ENCODE assay signal across 10 cellular contexts in the genomic region with DNA sequence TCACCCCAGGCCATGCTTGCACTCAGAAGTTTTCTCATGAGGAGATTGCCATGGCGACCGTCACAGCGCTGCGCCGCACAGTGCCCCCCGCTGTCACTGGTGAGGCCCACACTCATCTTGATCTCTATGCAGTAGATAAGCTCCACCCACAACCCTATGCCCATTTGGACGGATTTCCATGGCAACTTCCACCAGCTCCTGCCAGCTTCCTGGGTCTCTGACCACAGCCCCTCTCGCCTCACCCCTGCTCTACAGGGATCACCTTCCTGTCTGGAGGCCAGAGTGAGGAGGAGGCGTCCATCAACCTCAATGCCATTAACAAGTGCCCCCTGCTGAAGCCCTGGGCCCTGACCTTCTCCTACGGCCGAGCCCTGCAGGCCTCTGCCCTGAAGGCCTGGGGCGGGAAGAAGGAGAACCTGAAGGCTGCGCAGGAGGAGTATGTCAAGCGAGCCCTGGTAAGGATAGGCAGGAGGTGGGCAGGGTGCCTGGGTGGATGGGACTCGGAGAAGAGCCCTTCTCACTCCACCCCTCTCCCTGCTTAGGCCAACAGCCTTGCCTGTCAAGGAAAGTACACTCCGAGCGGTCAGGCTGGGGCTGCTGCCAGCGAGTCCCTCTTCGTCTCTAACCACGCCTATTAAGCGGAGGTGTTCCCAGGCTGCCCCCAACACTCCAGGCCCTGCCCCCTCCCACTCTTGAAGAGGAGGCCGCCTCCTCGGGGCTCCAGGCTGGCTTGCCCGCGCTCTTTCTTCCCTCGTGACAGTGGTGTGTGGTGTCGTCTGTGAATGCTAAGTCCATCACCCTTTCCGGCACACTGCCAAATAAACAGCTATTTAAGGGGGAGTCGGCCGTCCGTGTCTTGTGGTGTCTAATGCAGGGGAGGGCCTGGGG. TPM values are rescaled to one million over a fixed set of nuclear protein-coding genes. Genes with fewer than 3 reads are reported as not detected.
DNase-seq lines count a peak whose midpoint lies in the region; ATAC-seq and TF ChIP-seq lines count a peak whose summit lies in the region.
"Had no signal": no experiment of that assay in that cellular context is flagged by ENCODE, and none has a peak within 500 bp of the region (broad histone marks: within the 10 kb centered on the region; RNA-seq: fewer than 3 reads in every experiment).

No MANE protein-coding gene starts in this region.

- H3K4ac ChIP-seq in H9 (ENCODE audit: low read depth, low read length): no peak overlapping the region

- no peaks in the 10 kb centered on the region for H3K9me3 Mint-ChIP-seq in activated T-cell treated with anti-CD3 and anti-CD28 coated beads, Interleukin-2, amount 50 U/mL, for 4 hours
- H3K9me3 Mint-ChIP-seq in activated naive CD8-positive, alpha-beta T cell treated with anti-CD3 and anti-CD28 coated beads for 36 hours: no peaks in the 10 kb centered on the region
- no peaks in the 10 kb centered on the region; a peak in 1 of 5 replicates for H3K9me3 Mint-ChIP-seq in H9

- no peak overlapping the region for H2BK5ac ChIP-seq in H9 (ENCODE audit: insufficient read length, low read length)

- DNase-seq in activated T-cell treated with anti-CD3 and anti-CD28 coated beads, Interleukin-2, amount 50 U/mL, for 4 hours: no peak
- no peak for DNase-seq in activated T-cell treated with anti-CD3 and anti-CD28 coated beads, Interleukin-2, amount 50 U/mL, for 1 hour
- no peak for DNase-seq in activated naive CD8-positive, alpha-beta T cell treated with anti-CD3 and anti-CD28 coated beads for 36 hours
- DNase-seq in H9: no peak
- DNase-seq: NCI-H1694 had no signal

- H4K8ac ChIP-seq in H9 (replicated peaks; ENCODE audit: insufficient read length, low read depth, low read length): no peak overlapping the region

- no peak overlapping the region for H3T11ph ChIP-seq in H9 (ENCODE audit: low read length)

- H2AFZ ChIP-seq in H9 (ENCODE audit: low read length): no peak overlapping the region

- TF ChIP-seq CTCF in gastroesophageal sphincter (IDR thresholded peaks at IDR 0.05) (no peak), H9 (conservative IDR thresholded peaks at IDR 0.05) (no peak)

- peaks cover 5% of the 10 kb centered on the region for H3K23me2 ChIP-seq in H9 (ENCODE audit: insufficient read length, low read depth, low read length, poor library complexity, severe bottlenecking)

- H4K91ac ChIP-seq in H9 (ENCODE audit: insufficient read length, low read depth, low read length): no peak overlapping the region

- H3K79me1 ChIP-seq in H9 (ENCODE audit: insufficient read depth, low read depth, low read length, poor library complexity, severe bottlenecking): peaks cover 7% of the 10 kb centered on the region

- no peak overlapping the region for H3K14ac ChIP-seq in H9 (ENCODE audit: insufficient read depth, low read length)

- H4K5ac ChIP-seq in H9 (ENCODE audit: insufficient read length, low read depth, low read length): no peak overlapping the region

- H3K4me1 ChIP-seq in gastroesophageal sphincter (peaks cover 0 to 59% (median 28%) of the 10 kb centered on the region in 3 donors), stomach smooth muscle (ENCODE audit: control insufficient read depth, insufficient read depth, low read length) (peaks cover 53% of the 10 kb centered on the region), H9 (ENCODE audit: insufficient read depth, low read length) (no peaks in the 10 kb centered on the region; the same call in 1 of the 2 replicates)

- TF ChIP-seq EP300 in gastroesophageal sphincter (IDR thresholded peaks at IDR 0.05): no peak

- no peak overlapping the region for H3K18ac ChIP-seq in H9 (ENCODE audit: insufficient read length, low read depth, low read length)

- H3K27ac ChIP-seq in gastroesophageal sphincter: peak overlapping the region; percentile 3 to 99 (median 88)
- peak overlapping the region; percentile 67 for H3K27ac ChIP-seq in stomach smooth muscle (ENCODE audit: low read length)
- no peak overlapping the region for H3K27ac ChIP-seq in H9 (ENCODE audit: insufficient read length, low read depth, low read length)
- H3K27ac ChIP-seq: C4-2B had no signal

- no peak overlapping the region for H3K23ac ChIP-seq in H9 (ENCODE audit: insufficient read length, low read depth, low read length)

- peak overlapping the region; percentile 8 for H3K4me3 Mint-ChIP-seq in activated T-cell treated with anti-CD3 and anti-CD28 coated beads, Interleukin-2, amount 50 U/mL, for 4 hours
- H3K4me3 Mint-ChIP-seq in activated naive CD8-positive, alpha-beta T cell treated with anti-CD3 and anti-CD28 coated beads for 36 hours: peak overlapping the region; percentile 18
- H3K4me3 Mint-ChIP-seq in H9: peak overlapping the region in 1 of 2 experiments; percentile 23; a peak in 1 of 5 replicates

- H3K79me2 ChIP-seq in H9 (ENCODE audit: insufficient read depth, low read length): peaks cover 12% of the 10 kb centered on the region; the same call in 1 of the 2 replicates

- H3K4me1 Mint-ChIP-seq in activated T-cell treated with anti-CD3 and anti-CD28 coated beads, Interleukin-2, amount 50 U/mL, for 4 hours (ENCODE audit: low read depth): peaks cover 34% of the 10 kb centered on the region
- peaks cover 36% of the 10 kb centered on the region for H3K4me1 Mint-ChIP-seq in activated naive CD8-positive, alpha-beta T cell treated with anti-CD3 and anti-CD28 coated beads for 36 hours
- peaks cover 12 to 24% of the 10 kb centered on the region in 2 experiments for H3K4me1 Mint-ChIP-seq in H9

- H3K4me3 ChIP-seq in gastroesophageal sphincter (peak overlapping the region in 1 of 2 donors; percentile 38), stomach smooth muscle (ENCODE audit: low read length in 2 of 2) (peak overlapping the region in 1 of 2 donors; percentile 63)

- H3K27me3 ChIP-seq in gastroesophageal sphincter (no peaks in the 10 kb centered on the region), stomach smooth muscle (ENCODE audit: control insufficient read depth in 1 of 2, insufficient read depth in 2 of 2, low read length in 2 of 2) (no peaks in the 10 kb centered on the region), H9 (ENCODE audit: insufficient read depth, low read length) (no peaks in the 10 kb centered on the region)

- no peak overlapping the region for H2BK15ac ChIP-seq in H9 (ENCODE audit: low read depth, low read length)

- H3K36me3 ChIP-seq in gastroesophageal sphincter (peaks cover 0 to 73% of the 10 kb centered on the region in 2 donors), stomach smooth muscle (ENCODE audit: control insufficient read depth in 2 of 2, insufficient read depth in 2 of 2, low read length in 2 of 2) (peaks cover 39 to 44% of the 10 kb centered on the region in 2 donors)

- TF ChIP-seq POLR2A in gastroesophageal sphincter (IDR thresholded peaks at IDR 0.05): no peak

- H2AK5ac ChIP-seq in H9 (ENCODE audit: insufficient read length, low read length): no peak overlapping the region

- H4K20me1 ChIP-seq in H9 (ENCODE audit: control insufficient read depth, insufficient read depth, insufficient read length): no peaks in the 10 kb centered on the region

- H3K9me3 ChIP-seq in gastroesophageal sphincter (no peaks in the 10 kb centered on the region), stomach smooth muscle (ENCODE audit: control insufficient read depth in 2 of 2, low read length in 2 of 2) (no peaks in the 10 kb centered on the region), H9 (ENCODE audit: control insufficient read depth, low read depth, low read length) (no peaks in the 10 kb centered on the region)

- ATAC-seq in activated T-cell treated with anti-CD3 and anti-CD28 coated beads, Interleukin-2, amount 50 U/mL, for 4 hours: no peak
- ATAC-seq in gastroesophageal sphincter: no peak
- ATAC-seq in GM19035 (IDR thresholded peaks at IDR 0.05; ENCODE audit: unreplicated experiment): no peak
- no peak for ATAC-seq in HG02885 (IDR thresholded peaks at IDR 0.05; ENCODE audit: poor library complexity, unreplicated experiment)

- H3K27me3 Mint-ChIP-seq in activated T-cell treated with anti-CD3 and anti-CD28 coated beads, Interleukin-2, amount 50 U/mL, for 4 hours (ENCODE audit: low read depth): no peaks in the 10 kb centered on the region
- no peaks in the 10 kb centered on the region for H3K27me3 Mint-ChIP-seq in activated naive CD8-positive, alpha-beta T cell treated with anti-CD3 and anti-CD28 coated beads for 36 hours
- H3K27me3 Mint-ChIP-seq in H9 (ENCODE audit: low read depth): no peaks in the 10 kb centered on the region; the same call in 1 of the 2 replicates

- peak overlapping the region; percentile 87 for H3K27ac Mint-ChIP-seq in activated naive CD8-positive, alpha-beta T cell treated with anti-CD3 and anti-CD28 coated beads for 36 hours
- H3K27ac Mint-ChIP-seq in H9: peak overlapping the region in 1 of 3 experiments; percentile 70; a peak in 1 of 7 replicates

- H3K36me3 Mint-ChIP-seq in activated T-cell treated with anti-CD3 and anti-CD28 coated beads, Interleukin-2, amount 50 U/mL, for 4 hours (ENCODE audit: insufficient read depth): peaks cover 41% of the 10 kb centered on the region
- peaks cover 73% of the 10 kb centered on the region for H3K36me3 Mint-ChIP-seq in activated naive CD8-positive, alpha-beta T cell treated with anti-CD3 and anti-CD28 coated beads for 36 hours
- H3K36me3 Mint-ChIP-seq in H9 (ENCODE audit: insufficient read depth in 1 of 3, low read depth in 3 of 3): peaks cover 51 to 72% (median 58%) of the 10 kb centered on the region in 3 experiments

- H2BK20ac ChIP-seq in H9 (ENCODE audit: low read depth, low read length, poor library complexity, severe bottlenecking): no peak overlapping the region

- H2BK120ac ChIP-seq in H9 (ENCODE audit: low read depth, low read length, poor library complexity, severe bottlenecking): no peak overlapping the region

- WGBS in gastroesophageal sphincter (ENCODE audit: low coverage in 1 of 2), 2 donors: 43 to 49% methylated on average over 6 to 8 of the region's 31 CpGs
- no CpG with 5 or more reads among the region's 31 CpGs for WGBS in H9 (ENCODE audit: extremely low coverage, insufficient read length, low lambda C conversion rate)

- H3K9ac ChIP-seq in stomach smooth muscle (ENCODE audit: low read length in 2 of 2) (peak overlapping the region in 1 of 2 donors; percentile 29), H9 (ENCODE audit: extremely low read depth, insufficient read length, low read length) (no peak overlapping the region)

- no peak overlapping the region for H2BK12ac ChIP-seq in H9 (ENCODE audit: insufficient read length, low read depth, low read length)

- no peak overlapping the region for H3K56ac ChIP-seq in H9 (ENCODE audit: insufficient read length, low read depth, low read length)

- no peak overlapping the region for H3K4me2 ChIP-seq in H9 (ENCODE audit: insufficient read depth, insufficient read length, low read length)

RNA-seq across cellular contexts. Expression of a gene that starts 4.3 kb away (rescaled TPM):
- 1,000 to 10,000 TPM; 2,101 to 2,362 (median 2,220) TPM for total RNA-seq in activated T-cell treated with anti-CD3 and anti-CD28 coated beads, Interleukin-2, amount 50 U/mL, for 4 hours
- 1,000 to 10,000 TPM; 2,800 to 2,893 TPM for total RNA-seq in activated naive CD8-positive, alpha-beta T cell treated with anti-CD3 and anti-CD28 coated beads for 36 hours
- 1,000 to 10,000 TPM; 1,018 to 1,914 (median 1,258) TPM for total RNA-seq in gastroesophageal sphincter
- total RNA-seq in H9 (2021): 1,356 and 1,375 TPM in 2 replicates

RNA-seq across cellular contexts. Expression of a gene that starts 6.0 kb away (rescaled TPM):
- 100 to 1,000 TPM; 147 to 164 (median 152) TPM for total RNA-seq in activated T-cell treated with anti-CD3 and anti-CD28 coated beads, Interleukin-2, amount 50 U/mL, for 4 hours
- 100 to 1,000 TPM; 125 to 127 TPM for total RNA-seq in activated naive CD8-positive, alpha-beta T cell treated with anti-CD3 and anti-CD28 coated beads for 36 hours
- total RNA-seq in gastroesophageal sphincter (10 to 100 TPM; 41.2 to 58.5 (median 48.6) TPM), H9 (2021) (162 and 163 TPM in 2 replicates)

RNA-seq across cellular contexts. Expression of a gene that starts 21.9 kb away (rescaled TPM):
- under 1 TPM; 0.33 to 0.87 (median 0.48) TPM for total RNA-seq in activated T-cell treated with anti-CD3 and anti-CD28 coated beads, Interleukin-2, amount 50 U/mL, for 4 hours
- 1 to 10 TPM in 1 of 2 experiments, under 1 TPM in 1; 0.74 to 1.1 TPM for total RNA-seq in activated naive CD8-positive, alpha-beta T cell treated with anti-CD3 and anti-CD28 coated beads for 36 hours
- total RNA-seq in gastroesophageal sphincter (under 1 TPM; 0.40 to 0.84 (median 0.45) TPM), H9 (2021) (1.6 and 1.9 TPM in 2 replicates)

RNA-seq across cellular contexts. Expression of a gene that starts 26.2 kb away (rescaled TPM):
- total RNA-seq in activated T-cell treated with anti-CD3 and anti-CD28 coated beads, Interleukin-2, amount 50 U/mL, for 4 hours: 1 to 10 TPM; 4.4 to 7.2 (median 6.1) TPM
- total RNA-seq in activated naive CD8-positive, alpha-beta T cell treated with anti-CD3 and anti-CD28 coated beads for 36 hours: 10 to 100 TPM; 11.8 to 12.1 TPM
- total RNA-seq in gastroesophageal sphincter (100 to 1,000 TPM in 1 of 4 donors, 10 to 100 TPM in 3; 76.9 to 105 (median 80.2) TPM), H9 (2021) (26.3 and 27.5 TPM in 2 replicates)

RNA-seq across cellular contexts. Expression of a gene that starts 38.7 kb away (rescaled TPM):
- total RNA-seq in activated T-cell treated with anti-CD3 and anti-CD28 coated beads, Interleukin-2, amount 50 U/mL, for 4 hours: under 1 TPM; 0.22 to 0.33 (median 0.32) TPM
- total RNA-seq in activated naive CD8-positive, alpha-beta T cell treated with anti-CD3 and anti-CD28 coated beads for 36 hours: 1 to 10 TPM; 1.2 to 2.0 TPM
- total RNA-seq in gastroesophageal sphincter (not detected), H9 (2021) (20.9 and 22.3 TPM in 2 replicates)
